9 cellular contexts compared by ENCODE assay signal in genomic region chr1:46467183-46467504, GRCh38. TPM values are rescaled to one million over a fixed set of nuclear protein-coding genes. Genes with fewer than 3 reads are reported as not detected.
A peak's percentile ranks its signal among the peaks of the same experiment; 100 is the strongest.
DNase-seq lines count a peak whose midpoint lies in the region; ATAC-seq and TF ChIP-seq lines count a peak whose summit lies in the region.
"Had no signal": no experiment of that assay in that cellular context is flagged by ENCODE, and none has a peak within 500 bp of the region (broad histone marks: within the 10 kb centered on the region; RNA-seq: fewer than 3 reads in every experiment).

No MANE protein-coding gene starts in this region.

- no peak for TF ChIP-seq EP300 in gastroesophageal sphincter (IDR thresholded peaks at IDR 0.05)

- peak overlapping the region; percentile 88 for H3K4me2 ChIP-seq in skeletal muscle satellite cell (ENCODE audit: low read length)

- no peak for ATAC-seq in gastroesophageal sphincter

- intact Hi-C loops in posterior cingulate gyrus (cut with DNase I): no loop called here

- no peak overlapping the region for H3K9ac ChIP-seq in skeletal muscle satellite cell (ENCODE audit: low read depth, low read length)

- H3K9me3 ChIP-seq in WERI-Rb-1 (ENCODE audit: severe bottlenecking) (no peaks in the 10 kb centered on the region), gastroesophageal sphincter (no peaks in the 10 kb centered on the region), skeletal muscle satellite cell (replicated peaks; ENCODE audit: low read length) (no peaks in the 10 kb centered on the region)
- H3K9me3 ChIP-seq: body of pancreas had no signal

- H3K27ac ChIP-seq in WERI-Rb-1: no peak overlapping the region
- peak overlapping the region in 1 of 4 donors; percentile 75 for H3K27ac ChIP-seq in gastroesophageal sphincter
- H3K27ac ChIP-seq: body of pancreas had no signal

- TF ChIP-seq CTCF in WERI-Rb-1 (IDR thresholded peaks at IDR 0.05; ENCODE audit: low read depth, low read length): no peak
- TF ChIP-seq CTCF in gastroesophageal sphincter (IDR thresholded peaks at IDR 0.05): no peak

- peaks cover 0 to 18% (median 7%) of the 10 kb centered on the region in 3 donors for H3K4me1 ChIP-seq in gastroesophageal sphincter
- H3K4me1 ChIP-seq in skeletal muscle satellite cell (ENCODE audit: control insufficient read depth, insufficient read depth, low read length): peaks cover 6% of the 10 kb centered on the region

- H3K4me3 ChIP-seq in H7 (ENCODE audit: insufficient read depth, low read depth, low read length): peak overlapping the region; percentile 58
- peak overlapping the region; percentile 27 for H3K4me3 ChIP-seq in WERI-Rb-1 (ENCODE audit: low read depth, low read length)
- peak overlapping the region; percentile 50 to 68 for H3K4me3 ChIP-seq in gastroesophageal sphincter
- peak overlapping the region; percentile 71 for H3K4me3 ChIP-seq in skeletal muscle satellite cell (ENCODE audit: low read length)

- DNase-seq in H7 (no peak), WERI-Rb-1 (no peak), superior temporal gyrus (ENCODE audit: extremely low spot score) (no peak), NOMO-1 treated with DMSO at 0.1 percent for 48 hours (lab: John Stamatoyannopoulos, UW; ENCODE audit: unreplicated experiment) (no peak), posterior cingulate gyrus (no peak)
- DNase-seq: SHP77 had no signal

- TF ChIP-seq POLR2A in gastroesophageal sphincter (IDR thresholded peaks at IDR 0.05): no peak

- H3K27me3 ChIP-seq in H7 (ENCODE audit: control insufficient read depth, insufficient read depth, low read length) (peaks cover 55% of the 10 kb centered on the region), WERI-Rb-1 (ENCODE audit: insufficient read depth, low read depth, severe bottlenecking) (no peaks in the 10 kb centered on the region), gastroesophageal sphincter (peaks cover 23% of the 10 kb centered on the region), skeletal muscle satellite cell (ENCODE audit: control insufficient read depth, insufficient read depth, low read length) (peaks cover 43% of the 10 kb centered on the region)
- H3K27me3 ChIP-seq: body of pancreas had no signal

- 0% methylated on average over 1 of the region's 8 CpGs; no CpG with 5 or more reads in 1 of the 2 donors for WGBS in gastroesophageal sphincter (ENCODE audit: low coverage in 1 of 2), 2 donors

- H3K36me3 ChIP-seq in H7 (replicated peaks; ENCODE audit: control insufficient read depth, insufficient read depth, low read length) (no peaks in the 10 kb centered on the region), WERI-Rb-1 (no peaks in the 10 kb centered on the region), gastroesophageal sphincter (no peaks in the 10 kb centered on the region), skeletal muscle satellite cell (ENCODE audit: insufficient read depth, low read length) (no peaks in the 10 kb centered on the region)

RNA-seq across cellular contexts. Expression of gene DMBX1, which starts 22.5 kb away (rescaled TPM):
- total RNA-seq in H7 (2014; rRNA removed; shearing (Covaris generic)): 4.2 and 5.4 TPM in 2 replicates
- not detected for total RNA-seq in gastroesophageal sphincter
- not detected in 2 replicates for total RNA-seq in skeletal muscle satellite cell (2012; rRNA removed)
- total RNA-seq: body of pancreas had no signal
